27 cellular contexts compared by ENCODE assay signal in genomic region chr5:124626053-124626452, GRCh38.
DNase-seq lines count a peak whose midpoint lies in the region; ATAC-seq, FAIRE-seq and TF ChIP-seq lines count a peak whose summit lies in the region.
"Had no signal": no experiment of that assay in that cellular context is flagged by ENCODE, and none has a peak within 500 bp of the region (broad histone marks: within the 10 kb centered on the region; RNA-seq: fewer than 3 reads in every experiment).

No MANE protein-coding gene starts in this region.

- TF ChIP-seq CTCF in IMR-90 (conservative IDR thresholded peaks at IDR 0.05; ENCODE audit: low read depth, low read length) (no peak), Panc1 (IDR thresholded peaks at IDR 0.05) (no peak), H1 (IDR thresholded peaks at IDR 0.05; ENCODE audit: control extremely low read depth in 1 of 3, insufficient read depth in 1 of 3, low read depth in 1 of 3, low read length in 3 of 3) (no peak), neural crest cell (conservative IDR thresholded peaks at IDR 0.05) (no peak), psoas muscle (IDR thresholded peaks at IDR 0.05) (no peak), ascending aorta (IDR thresholded peaks at IDR 0.05) (no peak)

- 100% methylated on average over 1 of the region's 2 CpGs; no CpG with 5 or more reads in 1 of the 2 experiments for WGBS in IMR-90 (ENCODE audit: extremely low coverage in 2 of 2, insufficient read length in 1 of 2), 2 experiments
- 92% methylated on average over 2 of the region's 2 CpGs; no CpG with 5 or more reads in 1 of the 2 experiments for whole genome bisulfite sequencing in H1 (ENCODE audit: extremely low coverage in 1 of 2, insufficient coverage in 1 of 2, insufficient read length in 1 of 2, insufficient replicate concordance in 2 of 2, low coverage in 1 of 2, low lambda C conversion rate in 2 of 2, missing lambda C conversion rate in 1 of 2), 2 experiments
- WGBS in psoas muscle, 3 donors: 95 to 99% (median 96%) methylated on average over 2 of the region's 2 CpGs

- no peak overlapping the region for H3K23ac ChIP-seq in IMR-90 (ENCODE audit: low read depth, low read length)
- no peak overlapping the region for H3K23ac ChIP-seq in H1 (ENCODE audit: insufficient read length)

- POLR2A ChIA-PET in IMR-90 (lab: Charles Lee; ENCODE audit: unreplicated experiment) (no interaction called here), Panc1 (lab: Charles Lee) (no interaction called here), H1 (lab: Charles Lee; ENCODE audit: partially characterized antibody) (no interaction called here)

- H2BK12ac ChIP-seq in H1 (ENCODE audit: low read depth, low read length): no peak overlapping the region

- H3K9ac ChIP-seq in IMR-90 (ENCODE audit: low read depth, low read length) (no peak overlapping the region), H1 (replicated peaks in 1 of 4; ENCODE audit: extremely low read depth in 1 of 4, low read depth in 3 of 4, low read length in 3 of 4) (no peak overlapping the region)
- H3K9ac ChIP-seq: BLaER1 treated with 17β-estradiol and CSF1 and Interleukin-3, amounts not matched to agents 10 nM and 100 nM had no signal

- FAIRE-seq in H1 (lab: Jason Lieb, UNC): no peak
- FAIRE-seq: A204.1, GM12878, GM12892, GM18507 had no signal

- TF ChIP-seq POLR2A in IMR-90 (IDR thresholded peaks at IDR 0.05; ENCODE audit: low read depth, low read length) (no peak), H1 (IDR thresholded peaks at IDR 0.05; ENCODE audit: control extremely low read depth in 1 of 2, low read depth in 2 of 2, low read length in 2 of 2) (no peak)

- no peaks in the 10 kb centered on the region for H3K23me2 ChIP-seq in H1 (ENCODE audit: low read depth, low read length)

- H4K91ac ChIP-seq in IMR-90 (ENCODE audit: insufficient read depth, low read depth, low read length): no peak overlapping the region
- H4K91ac ChIP-seq in H1 (replicated peaks; ENCODE audit: insufficient read length, low read length): no peak overlapping the region

- H4K20me1 ChIP-seq in IMR-90 (ENCODE audit: insufficient read depth, low read length): no peaks in the 10 kb centered on the region
- H4K20me1 ChIP-seq in H1 (replicated peaks in 1 of 2; ENCODE audit: control insufficient read depth in 1 of 2, insufficient read depth in 2 of 2, low read length in 2 of 2): no peaks in the 10 kb centered on the region

- H3K9me3 Mint-ChIP-seq in neural crest cell: peaks cover 4% of the 10 kb centered on the region
- H3K9me3 Mint-ChIP-seq: CD4-positive, alpha-beta T cell had no signal

- H3K36me3 ChIP-seq in IMR-90 (ENCODE audit: control insufficient read depth, insufficient read depth, low read length) (no peaks in the 10 kb centered on the region), Panc1 (ENCODE audit: control insufficient read depth, insufficient read depth, low read length) (no peaks in the 10 kb centered on the region), H1 (ENCODE audit: control insufficient read depth in 2 of 4, insufficient read depth in 4 of 4, low read length in 3 of 4) (no peaks in the 10 kb centered on the region), psoas muscle (ENCODE audit: insufficient read depth in 1 of 2, low read depth in 1 of 2) (no peaks in the 10 kb centered on the region), ascending aorta (no peaks in the 10 kb centered on the region)
- H3K36me3 ChIP-seq: BLaER1 treated with 17β-estradiol and CSF1 and Interleukin-3, amounts not matched to agents 10 nM and 100 nM had no signal

- H3K79me1 ChIP-seq in IMR-90 (ENCODE audit: low read depth in 1 of 2, low read length in 2 of 2) (peaks cover 0 to 16% of the 10 kb centered on the region in 2 experiments; a peak in 1 of 4 replicates), H1 (ENCODE audit: low read depth, low read length) (no peaks in the 10 kb centered on the region)

- H3K4ac ChIP-seq in IMR-90 (ENCODE audit: low read depth, low read length): no peak overlapping the region
- H3K4ac ChIP-seq in H1 (replicated peaks; ENCODE audit: insufficient read length, low read depth, low read length): no peak overlapping the region

- TF ChIP-seq EP300 in H1 (IDR thresholded peaks at IDR 0.05; ENCODE audit: borderline replicate concordance in 1 of 2, low read depth in 2 of 2, low read length in 2 of 2): no peak

- peaks cover 17% of the 10 kb centered on the region for H3K9me1 ChIP-seq in IMR-90 (ENCODE audit: insufficient read depth, low read length)

- H3K18ac ChIP-seq in IMR-90 (ENCODE audit: low read depth, low read length): no peak overlapping the region
- H3K18ac ChIP-seq in H1 (ENCODE audit: extremely low read depth, low read length): no peak overlapping the region

- no peaks in the 10 kb centered on the region for H3K27me3 Mint-ChIP-seq in neural crest cell (ENCODE audit: low read depth)
- H3K27me3 Mint-ChIP-seq: B cell had no signal

- CTCF ChIA-PET in IMR-90 (lab: Yijun Ruan, JAX): no interaction called here
- CTCF ChIA-PET in Panc1 (lab: Charles Lee): no interaction called here
- CTCF ChIA-PET in H1 (lab: Charles Lee; ENCODE audit: partially characterized antibody): interaction anchor here (0.7 kb wide), 1 partner anchor 27 kb away, joined by 3 read pairs; no protein-coding TSS in a partner anchor

- H3K4me2 ChIP-seq in IMR-90 (ENCODE audit: low read depth, low read length) (no peak overlapping the region), H1 (ENCODE audit: insufficient read depth in 1 of 2, low read depth in 2 of 2, low read length in 2 of 2) (no peak overlapping the region)
- H3K4me2 ChIP-seq: BLaER1 treated with 17β-estradiol and CSF1 and Interleukin-3, amounts not matched to agents 10 nM and 100 nM had no signal

- H4K8ac ChIP-seq in IMR-90 (ENCODE audit: low read depth in 2 of 2, low read length in 2 of 2): no peak overlapping the region
- no peak overlapping the region for H4K8ac ChIP-seq in H1 (ENCODE audit: extremely low read depth, insufficient read depth, low read length)

- H3K4me3 Mint-ChIP-seq in neural crest cell: no peak overlapping the region
- H3K4me3 Mint-ChIP-seq: B cell; CD4-positive, alpha-beta T cell; CD8-positive, alpha-beta T cell had no signal

- in situ Hi-C loops in IMR-90 (cut with MboI; ENCODE audit: low sequenced_read_pairs) (no loop called here), Panc1 (cut with HindIII; ENCODE audit: low pct_unique_long_range_greater_than_20kb, low sequenced_read_pairs) (no loop called here)

- peaks cover 37% of the 10 kb centered on the region for H3K4me1 Mint-ChIP-seq in neural crest cell

- H2AFZ ChIP-seq in IMR-90 (replicated peaks; ENCODE audit: low read length, poor library complexity) (no peak overlapping the region), H1 (ENCODE audit: low read length) (no peak overlapping the region)

- H2AK9ac ChIP-seq in IMR-90 (replicated peaks; ENCODE audit: low read depth, low read length, poor library complexity): no peak overlapping the region

- H3K14ac ChIP-seq in IMR-90 (replicated peaks; ENCODE audit: low read depth, low read length) (no peak overlapping the region), H1 (ENCODE audit: insufficient read length) (no peak overlapping the region)

- H2BK120ac ChIP-seq in IMR-90 (ENCODE audit: low read depth, low read length) (no peak overlapping the region), H1 (replicated peaks; ENCODE audit: low read depth, low read length) (no peak overlapping the region)

- H3K27ac ChIP-seq in IMR-90 (ENCODE audit: insufficient read depth, low read length) (no peak overlapping the region), Panc1 (ENCODE audit: low read length) (peak overlapping the region; percentile 68), H1 (ENCODE audit: low read depth, low read length) (no peak overlapping the region), psoas muscle (no peak overlapping the region), ascending aorta (no peak overlapping the region)
- H3K27ac ChIP-seq: BLaER1 treated with 17β-estradiol and CSF1 and Interleukin-3, amounts not matched to agents 10 nM and 100 nM; C4-2B had no signal

- intact Hi-C loops in IMR-90 (cut with micrococcal nuclease): no loop called here
- intact Hi-C loops in Panc1 (cut with micrococcal nuclease; ENCODE audit: unreplicated experiment): no loop called here
- intact Hi-C loops in psoas muscle (cut with DNase I): no loop called here
- intact Hi-C loops in ascending aorta (cut with DNase I): no loop called here

- H2BK5ac ChIP-seq in IMR-90 (ENCODE audit: low read depth, low read length, poor library complexity, severe bottlenecking) (no peak overlapping the region), H1 (ENCODE audit: low read depth, low read length) (no peak overlapping the region)

- DNase-seq in IMR-90 (no peak), Panc1 (ENCODE audit: low read depth, low spot score) (no peak), H1 (ENCODE audit: low read depth in 1 of 2, low spot score in 2 of 2) (no peak), neural crest cell (ENCODE audit: low read depth, low spot score) (no peak), psoas muscle (no peak), AG20443 (ENCODE audit: low spot score) (no peak), ascending aorta (ENCODE audit: low spot score in 2 of 2) (no peak), COR-L47 (lab: John Stamatoyannopoulos, UW) (no peak)
- DNase-seq: 8988T; ACHN; AML-193; CD4-positive, alpha-beta T cell; CD8-positive, alpha-beta T cell; DMS 273 treated with DMSO at 0.1 percent for 48 hours; DMS153; DMS53; DMS79; DND-41; EL; GDM1 had no signal

- H2BK15ac ChIP-seq in IMR-90 (ENCODE audit: low read depth, low read length) (no peak overlapping the region), H1 (ENCODE audit: low read length) (peak overlapping the region; percentile 75; the same call in 1 of the 2 replicates)

- TF ChIP-seq RAD21 in IMR-90 (IDR thresholded peaks at IDR 0.05; ENCODE audit: low read length) (no peak), H1 (IDR thresholded peaks at IDR 0.05 in 1 of 2, conservative IDR thresholded peaks at IDR 0.05 in 1 of 2; ENCODE audit: low read depth in 2 of 2, low read length in 2 of 2) (no peak)

- ATAC-seq in IMR-90 (ENCODE audit: low read depth) (no peak), Panc1 (no peak), psoas muscle (no peak)
- ATAC-seq: CD8-positive, alpha-beta T cell; GM12878 had no signal

- no peaks in the 10 kb centered on the region for H3K9me3 ChIP-seq in IMR-90 (ENCODE audit: control insufficient read depth, insufficient read depth, low read length)
- H3K9me3 ChIP-seq in Panc1 (ENCODE audit: control insufficient read depth, insufficient read depth, low read depth, low read length): no peaks in the 10 kb centered on the region
- H3K9me3 ChIP-seq in H1 (ENCODE audit: insufficient read depth in 2 of 2, low read depth in 1 of 2, low read length in 1 of 2): no peaks in the 10 kb centered on the region
- H3K9me3 ChIP-seq in psoas muscle: no peaks in the 10 kb centered on the region
- H3K9me3 ChIP-seq in ascending aorta: no peaks in the 10 kb centered on the region
- H3K9me3 ChIP-seq: BLaER1 treated with 17β-estradiol and CSF1 and Interleukin-3, amounts not matched to agents 10 nM and 100 nM had no signal

- no peak overlapping the region for H4K5ac ChIP-seq in IMR-90 (ENCODE audit: low read depth, low read length)
- no peak overlapping the region for H4K5ac ChIP-seq in H1 (ENCODE audit: insufficient read length, low read depth, low read length)

- H3K27me3 ChIP-seq in IMR-90 (ENCODE audit: control insufficient read depth, insufficient read depth, low read length): no peaks in the 10 kb centered on the region
- H3K27me3 ChIP-seq in Panc1 (ENCODE audit: control insufficient read depth, insufficient read depth, low read length): no peaks in the 10 kb centered on the region
- H3K27me3 ChIP-seq in H1 (replicated peaks in 1 of 4; ENCODE audit: control insufficient read depth in 3 of 4, extremely low read depth in 1 of 4, insufficient read depth in 3 of 4, low read length in 3 of 4): no peaks in the 10 kb centered on the region
- no peaks in the 10 kb centered on the region for H3K27me3 ChIP-seq in psoas muscle (ENCODE audit: insufficient read depth in 3 of 3, low read length in 2 of 3)
- H3K27me3 ChIP-seq in ascending aorta: no peaks in the 10 kb centered on the region

- H2BK20ac ChIP-seq in IMR-90 (ENCODE audit: low read depth, low read length): no peak overlapping the region
- 0 out of 2 replicates have a peak overlapping the region, but pooled peaks have one; percentile 6 for H2BK20ac ChIP-seq in H1 (ENCODE audit: low read length)

- no TSS peak for BruUV-seq in IMR-90 (replicated peaks; lab: Mats Ljungman, UMichigan)
- no TSS peak for BruUV-seq in Panc1 (replicated peaks; lab: Mats Ljungman, UMichigan)

- dilution Hi-C loops in IMR-90 (cut with HindIII; ENCODE audit: low sequenced_read_pairs, unreplicated experiment): no loop called here

- peaks cover 5% of the 10 kb centered on the region for H3K36me3 Mint-ChIP-seq in neural crest cell (ENCODE audit: low read depth)
- H3K36me3 Mint-ChIP-seq: CD8-positive, alpha-beta T cell had no signal

- H3K56ac ChIP-seq in IMR-90 (ENCODE audit: extremely low read depth, insufficient read depth, low read length): no peak overlapping the region
- H3K56ac ChIP-seq in H1 (replicated peaks; ENCODE audit: insufficient read length, low read depth, low read length): no peak overlapping the region

- no peak overlapping the region for H3K4me3 ChIP-seq in IMR-90 (ENCODE audit: insufficient read depth, low read depth, low read length)
- H3K4me3 ChIP-seq in Panc1 (ENCODE audit: low read depth in 2 of 2, low read length in 2 of 2): no peak overlapping the region
- no peak overlapping the region for H3K4me3 ChIP-seq in H1 (ENCODE audit: extremely low read depth in 1 of 4, insufficient read depth in 2 of 4, low read depth in 3 of 4, low read length in 4 of 4)
- no peak overlapping the region for H3K4me3 ChIP-seq in psoas muscle
- no peak overlapping the region for H3K4me3 ChIP-seq in ascending aorta
- H3K4me3 ChIP-seq: BLaER1 treated with 17β-estradiol and CSF1 and Interleukin-3, amounts not matched to agents 10 nM and 100 nM; GM12878 had no signal

- peak overlapping the region; percentile 17 for H3K27ac Mint-ChIP-seq in neural crest cell (ENCODE audit: unreplicated experiment)
- H3K27ac Mint-ChIP-seq: B cell; CD4-positive, alpha-beta T cell; CD8-positive, alpha-beta T cell had no signal

- H2AK5ac ChIP-seq in IMR-90 (ENCODE audit: low read depth, low read length): 0 out of 2 replicates have a peak overlapping the region, but pooled peaks have one; percentile 19
- no peak overlapping the region; the same call in 1 of the 2 replicates for H2AK5ac ChIP-seq in H1 (ENCODE audit: low read depth, low read length)

- H3K4me1 ChIP-seq in IMR-90 (ENCODE audit: control insufficient read depth, insufficient read depth, low read length) (peaks cover 24% of the 10 kb centered on the region), Panc1 (ENCODE audit: control insufficient read depth, insufficient read depth, low read length) (peaks cover 29% of the 10 kb centered on the region), H1 (replicated peaks in 1 of 4; ENCODE audit: control insufficient read depth in 3 of 4, insufficient read depth in 4 of 4, low read length in 3 of 4) (peaks cover 0 to 5% (median 2%) of the 10 kb centered on the region in 4 experiments; a peak in 3 of 7 replicates), psoas muscle (no peaks in the 10 kb centered on the region), ascending aorta (no peaks in the 10 kb centered on the region)

- H3K79me2 ChIP-seq in H1 (ENCODE audit: control insufficient read depth in 1 of 2, insufficient read depth in 2 of 2, low read length in 2 of 2): no peaks in the 10 kb centered on the region
